16 cellular contexts compared by ENCODE assay signal in the genomic region with DNA sequence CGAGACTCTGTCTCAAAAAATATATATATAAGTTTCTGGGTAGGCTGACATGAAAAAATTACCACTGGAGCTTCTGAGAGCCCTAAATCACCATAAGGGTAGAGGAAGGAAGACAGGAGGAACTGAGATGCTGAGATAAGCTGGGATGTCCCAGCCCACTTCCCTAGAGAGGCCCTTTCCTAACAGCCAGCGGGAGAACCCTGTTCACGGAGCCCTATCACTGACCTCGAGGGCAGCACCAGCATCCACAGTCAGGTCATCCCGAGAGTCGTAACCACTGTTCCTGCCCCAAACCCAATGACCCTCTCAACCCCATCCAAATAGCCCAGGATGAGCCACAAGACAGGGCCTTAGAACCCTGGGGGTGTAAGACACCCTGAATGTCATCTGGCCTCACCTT.
DNase-seq lines count a peak whose midpoint lies in the region; ATAC-seq, FAIRE-seq and TF ChIP-seq lines count a peak whose summit lies in the region.
"Had no signal": no experiment of that assay in that cellular context is flagged by ENCODE, and none has a peak within 500 bp of the region (broad histone marks: within the 10 kb centered on the region; RNA-seq: fewer than 3 reads in every experiment).

No MANE protein-coding gene starts in this region.

- H3K4me2 ChIP-seq in K562 (ENCODE audit: insufficient read depth, low read length): no peak overlapping the region

- no peak for FAIRE-seq in K562 (lab: Jason Lieb, UNC)
- FAIRE-seq: endometrium, small intestine had no signal

- H3K9me3 Mint-ChIP-seq in T-helper 1 cell treated with Interleukin-12 subunit alpha and Interleukin-12 subunit beta and Interleukin-4 antibody, amounts not matched to agents 30 μg/mL and 1 μg/mL, for 36 hours: no peaks in the 10 kb centered on the region
- H3K9me3 Mint-ChIP-seq in endodermal cell: no peaks in the 10 kb centered on the region

- in situ Hi-C loops in KBM-7 (cut with MboI; ENCODE audit: low pct_unique_long_range_greater_than_20kb, low sequenced_read_pairs) (no loop called here), K562 (cut with MboI) (no loop called here)

- TF ChIP-seq CTCF in K562 (IDR thresholded peaks at IDR 0.05 in 2 of 3, conservative IDR thresholded peaks at IDR 0.05 in 1 of 3; ENCODE audit: insufficient read depth in 2 of 3, low read depth in 1 of 3, low read length in 3 of 3) (no peak), psoas muscle (IDR thresholded peaks at IDR 0.05) (no peak), endodermal cell (conservative IDR thresholded peaks at IDR 0.05) (no peak)

- H3K27ac ChIP-seq in K562 (ENCODE audit: extremely low read depth, low read depth, low read length) (no peak overlapping the region), psoas muscle (peak overlapping the region; percentile 81), endodermal cell (ENCODE audit: low read depth, low read length) (no peak overlapping the region)

- H3K9me3 ChIP-seq in K562 (replicated peaks; ENCODE audit: control insufficient read depth, insufficient read depth, low read depth, low read length) (no peaks in the 10 kb centered on the region), psoas muscle (no peaks in the 10 kb centered on the region), endodermal cell (ENCODE audit: control insufficient read depth, low read length) (no peaks in the 10 kb centered on the region)
- H3K9me3 ChIP-seq: body of pancreas, Peyer's patch had no signal

- H3K4me1 ChIP-seq in K562 (replicated peaks in 1 of 2; ENCODE audit: control insufficient read depth in 2 of 2, insufficient read depth in 2 of 2, low read length in 2 of 2) (peaks cover 21 to 47% of the 10 kb centered on the region in 2 experiments), psoas muscle (peaks cover 74% of the 10 kb centered on the region), endodermal cell (ENCODE audit: control insufficient read depth, insufficient read depth, low read length) (no peaks in the 10 kb centered on the region)

- WGBS in K562 (ENCODE audit: insufficient coverage, low coverage, missing lambda C conversion rate): 22% methylated on average over 6 of the region's 6 CpGs
- 79 to 86% (median 83%) methylated on average over 6 of the region's 6 CpGs for WGBS in psoas muscle, 3 donors
- 92 to 96% methylated on average over 4 to 6 of the region's 6 CpGs for WGBS in endodermal cell (ENCODE audit: insufficient coverage in 1 of 2, insufficient read length in 1 of 2), 2 experiments

- TF ChIP-seq RAD21 in K562 (CRISPR knock-in tag; conservative IDR thresholded peaks at IDR 0.05 in 1 of 2, IDR thresholded peaks at IDR 0.05 in 1 of 2): no peak

- peak overlapping the region; percentile 89 for H3K27ac Mint-ChIP-seq in T-helper 1 cell treated with Interleukin-12 subunit alpha and Interleukin-12 subunit beta and Interleukin-4 antibody, amounts not matched to agents 30 μg/mL and 1 μg/mL, for 36 hours
- H3K27ac Mint-ChIP-seq in endodermal cell: no peak overlapping the region

- peaks cover 30% of the 10 kb centered on the region for H3K36me3 Mint-ChIP-seq in T-helper 1 cell treated with Interleukin-12 subunit alpha and Interleukin-12 subunit beta and Interleukin-4 antibody, amounts not matched to agents 30 μg/mL and 1 μg/mL, for 36 hours (ENCODE audit: low read depth)
- H3K36me3 Mint-ChIP-seq in endodermal cell (ENCODE audit: low read depth): no peaks in the 10 kb centered on the region

- TF ChIP-seq POLR2A in K562 (conservative IDR thresholded peaks at IDR 0.05): no peak

- DNase-seq in T-helper 1 cell (no peak), KBM-7 (peak; percentile 61), K562 (ENCODE audit: extremely low read depth in 1 of 4, low spot score in 3 of 4) (peak; percentile 41 to 47 (median 46)), psoas muscle (no peak), NCI-H510A treated with DMSO at 0.1 percent for 48 hours (lab: John Stamatoyannopoulos, UW) (no peak), endodermal cell (no peak)
- DNase-seq: 8988T, body of pancreas, NCI-H1048, NCI-H446, small intestine, trophoblast cell had no signal

- H3K9ac ChIP-seq in K562 (ENCODE audit: insufficient read depth in 1 of 2, low read depth in 2 of 2, low read length in 2 of 2) (peak overlapping the region in 1 of 2 experiments; percentile 33; a peak in 1 of 4 replicates), endodermal cell (ENCODE audit: extremely low read depth, low read length, poor library complexity, severe bottlenecking) (no peak overlapping the region)

- no peaks in the 10 kb centered on the region for H4K20me1 ChIP-seq in K562 (replicated peaks; ENCODE audit: control insufficient read depth, insufficient read depth, low read length)

- CTCF ChIA-PET in K562 (lab: Yijun Ruan, JAX; ENCODE audit: low intra/inter-chr PET ratio): no interaction called here

- peak; percentile 10; the same call in 1 of the 2 replicates for TF ChIP-seq EP300 in K562 (IDR thresholded peaks at IDR 0.05; ENCODE audit: low read length)

- no peaks in the 10 kb centered on the region for H3K9me1 ChIP-seq in K562 (ENCODE audit: control insufficient read depth, insufficient read depth, low read length)

- peak; percentile 32 for ATAC-seq in K562
- ATAC-seq in psoas muscle: no peak
- ATAC-seq in HG03175 (IDR thresholded peaks at IDR 0.05; ENCODE audit: unreplicated experiment): no peak
- ATAC-seq: body of pancreas had no signal

- POLR2A ChIA-PET in K562 (lab: Yijun Ruan, JAX): interaction anchor here (1.0 to 2.5 kb wide), 6 partner anchors 10 to 32 kb away, joined by 4 to 12 read pairs (median 6); no protein-coding TSS in a partner anchor

- H3K4me3 ChIP-seq in K562: no peak overlapping the region
- H3K4me3 ChIP-seq in psoas muscle: no peak overlapping the region
- no peak overlapping the region for H3K4me3 ChIP-seq in endodermal cell (ENCODE audit: low read length)
- H3K4me3 ChIP-seq: body of pancreas, Peyer's patch had no signal

- peaks cover 5% of the 10 kb centered on the region; the same call in 1 of the 3 replicates for H3K79me2 ChIP-seq in K562 (ENCODE audit: control insufficient read depth, insufficient read depth, low read length)

- H3K4me3 Mint-ChIP-seq in T-helper 1 cell treated with Interleukin-12 subunit alpha and Interleukin-12 subunit beta and Interleukin-4 antibody, amounts not matched to agents 30 μg/mL and 1 μg/mL, for 36 hours: no peak overlapping the region
- no peak overlapping the region for H3K4me3 Mint-ChIP-seq in endodermal cell

- no TSS peak for BruUV-seq in K562 (replicated peaks; lab: Mats Ljungman, UMichigan)

- H3K27me3 ChIP-seq in K562 (ENCODE audit: control insufficient read depth in 2 of 2, insufficient read depth in 2 of 2, low read length in 2 of 2) (no peaks in the 10 kb centered on the region), psoas muscle (ENCODE audit: insufficient read depth in 3 of 3, low read length in 2 of 3) (no peaks in the 10 kb centered on the region), endodermal cell (ENCODE audit: control insufficient read depth, insufficient read depth, low read length, poor library complexity, severe bottlenecking) (no peaks in the 10 kb centered on the region)
- H3K27me3 ChIP-seq: body of pancreas, Peyer's patch had no signal

- H3K27me3 Mint-ChIP-seq in T-helper 1 cell treated with Interleukin-12 subunit alpha and Interleukin-12 subunit beta and Interleukin-4 antibody, amounts not matched to agents 30 μg/mL and 1 μg/mL, for 36 hours (ENCODE audit: low read depth): no peaks in the 10 kb centered on the region
- H3K27me3 Mint-ChIP-seq in endodermal cell (ENCODE audit: insufficient read depth): no peaks in the 10 kb centered on the region

- H3K36me3 ChIP-seq in K562 (ENCODE audit: control insufficient read depth, insufficient read depth, low read length) (no peaks in the 10 kb centered on the region), psoas muscle (ENCODE audit: insufficient read depth in 1 of 2, low read depth in 1 of 2) (no peaks in the 10 kb centered on the region), endodermal cell (ENCODE audit: control insufficient read depth, insufficient read depth, low read length) (no peaks in the 10 kb centered on the region)
- H3K36me3 ChIP-seq: Peyer's patch had no signal

- no peak overlapping the region for H2AFZ ChIP-seq in K562 (ENCODE audit: low read depth, low read length)

- intact Hi-C loops in K562 (cut with micrococcal nuclease): no loop called here
- intact Hi-C loops in psoas muscle (cut with DNase I): no loop called here

- peaks cover 66% of the 10 kb centered on the region for H3K4me1 Mint-ChIP-seq in T-helper 1 cell treated with Interleukin-12 subunit alpha and Interleukin-12 subunit beta and Interleukin-4 antibody, amounts not matched to agents 30 μg/mL and 1 μg/mL, for 36 hours (ENCODE audit: low read depth)
- peaks cover under 1% of the 10 kb centered on the region for H3K4me1 Mint-ChIP-seq in endodermal cell

TF ChIP-seq in K562, 482 proteins besides CTCF, POLR2A, EP300 and RAD21 (continues in another document):
- no peak for TF ChIP-seq TAF9B (IDR thresholded peaks at IDR 0.05; ENCODE audit: partially characterized antibody)
- TF ChIP-seq, protein P1, sequence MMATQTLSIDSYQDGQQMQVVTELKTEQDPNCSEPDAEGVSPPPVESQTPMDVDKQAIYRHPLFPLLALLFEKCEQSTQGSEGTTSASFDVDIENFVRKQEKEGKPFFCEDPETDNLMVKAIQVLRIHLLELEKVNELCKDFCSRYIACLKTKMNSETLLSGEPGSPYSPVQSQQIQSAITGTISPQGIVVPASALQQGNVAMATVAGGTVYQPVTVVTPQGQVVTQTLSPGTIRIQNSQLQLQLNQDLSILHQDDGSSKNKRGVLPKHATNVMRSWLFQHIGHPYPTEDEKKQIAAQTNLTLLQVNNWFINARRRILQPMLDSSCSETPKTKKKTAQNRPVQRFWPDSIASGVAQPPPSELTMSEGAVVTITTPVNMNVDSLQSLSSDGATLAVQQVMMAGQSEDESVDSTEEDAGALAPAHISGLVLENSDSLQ (IDR thresholded peaks at IDR 0.05): peak; percentile 83
- TF ChIP-seq NUFIP1 (IDR thresholded peaks at IDR 0.05; ENCODE audit: partially characterized antibody): no peak
- TF ChIP-seq GABPB1 (CRISPR knock-in tag; IDR thresholded peaks at IDR 0.05): no peak

Comparison
In these comparisons a context has a peak if more than half of its experiments do, and no peak if none do; other contexts are left out.
1. DNase-seq: peak in KBM-7 (single experiment) and K562 (4 of 4); none in T-helper 1 cell (0 of 5), psoas muscle (0 of 2), NCI-H510A treated with DMSO at 0.1 percent for 48 hours (single experiment) and endodermal cell (single experiment).